In genomic region chr17:6473128-6473767, GRCh38 we compare ENCODE assay signal across 9 cellular contexts. TPM values are rescaled to one million over a fixed set of nuclear protein-coding genes. Genes with fewer than 3 reads are reported as not detected.
DNase-seq lines count a peak whose midpoint lies in the region; ATAC-seq, FAIRE-seq and TF ChIP-seq lines count a peak whose summit lies in the region.
"Had no signal": no experiment of that assay in that cellular context is flagged by ENCODE, and none has a peak within 500 bp of the region (broad histone marks: within the 10 kb centered on the region; RNA-seq: fewer than 3 reads in every experiment).

No MANE protein-coding gene starts in this region.

- H3K36me3 Mint-ChIP-seq in endodermal cell (ENCODE audit: low read depth), result no peaks in the 10 kb centered on the region

- no peak overlapping the region for H3K27ac Mint-ChIP-seq in endodermal cell
- H3K27ac Mint-ChIP-seq: stimulated activated naive CD8-positive, alpha-beta T cell treated with anti-CD3 and anti-CD28 coated beads, Interleukin-15, Interleukin-2, amounts not matched to agents 100 ng/mL and 50 ng/mL, for 24 hours had no signal

- peak; percentile 78 to 93 for ATAC-seq in A549
- ATAC-seq in GM19035 (IDR thresholded peaks at IDR 0.05; ENCODE audit: unreplicated experiment), result no peak

- H3K27ac ChIP-seq in A549 (peak overlapping the region; percentile 53 to 76; a peak in 5 of 6 replicates), endodermal cell (ENCODE audit: low read depth, low read length) (no peak overlapping the region)

- H3K4me3 ChIP-seq in A549, result no peak overlapping the region
- H3K4me3 ChIP-seq in endodermal cell (ENCODE audit: low read length), result no peak overlapping the region

- no peaks in the 10 kb centered on the region for H3K27me3 Mint-ChIP-seq in endodermal cell (ENCODE audit: insufficient read depth)
- H3K27me3 Mint-ChIP-seq: stimulated activated naive CD8-positive, alpha-beta T cell treated with anti-CD3 and anti-CD28 coated beads, Interleukin-15, Interleukin-2, amounts not matched to agents 100 ng/mL and 50 ng/mL, for 24 hours had no signal

- FAIRE-seq in A549 (lab: Jason Lieb, UNC), result peak; percentile 92

- DNase-seq in A549 (ENCODE audit: low read depth in 1 of 2, low spot score in 1 of 2) (peak; percentile 81 to 98), GM13977 (ENCODE audit: low spot score) (peak; percentile 93), NCI-H82 treated with DMSO at 0.1 percent for 48 hours (lab: John Stamatoyannopoulos, UW; ENCODE audit: unreplicated experiment) (peak; percentile 30), endodermal cell (peak; percentile 98), midbrain (lab: John Stamatoyannopoulos, UW) (peak; percentile 76)
- peak in 2 of 3 experiments; percentile 56 to 60 for DNase-seq in activated CD8-positive, alpha-beta memory T cell treated with anti-CD3 and anti-CD28 coated beads for 48 hours (ENCODE audit: low read depth in 2 of 3, low spot score in 2 of 3)
- DNase-seq in stimulated activated CD8-positive, alpha-beta memory T cell treated with anti-CD3 and anti-CD28 coated beads, Interleukin-2, amount 100 ng/mL, for 48 hours (ENCODE audit: low read depth in 2 of 2), result peak; percentile 43 to 56

- H3K27me3 ChIP-seq in endodermal cell (ENCODE audit: control insufficient read depth, insufficient read depth, low read length, poor library complexity, severe bottlenecking), result no peaks in the 10 kb centered on the region

- peak; percentile 93 for TF ChIP-seq RAD21 in A549 (conservative IDR thresholded peaks at IDR 0.05 in 1 of 2, IDR thresholded peaks at IDR 0.05 in 1 of 2)

- no peaks in the 10 kb centered on the region for H3K36me3 ChIP-seq in endodermal cell (ENCODE audit: control insufficient read depth, insufficient read depth, low read length)

- no peak for TF ChIP-seq EP300 in A549 (IDR thresholded peaks at IDR 0.05)

- H3K9me3 ChIP-seq in A549 (no peaks in the 10 kb centered on the region), endodermal cell (ENCODE audit: control insufficient read depth, low read length) (no peaks in the 10 kb centered on the region)

- in situ Hi-C loops in GM13977 (cut with MboI; ENCODE audit: low pct_unique_long_range_greater_than_20kb, low sequenced_read_pairs, unreplicated experiment), result no loop called here

- POLR2A ChIA-PET in A549 (lab: Yijun Ruan, JAX), result interaction anchor here (1.2 to 2.1 kb wide), 2 partner anchors 166 to 168 kb away, joined by 4 to 6 read pairs; a partner anchor contains a TSS

- 38% methylated on average over 14 of the region's 14 CpGs for WGBS in A549 (ENCODE audit: missing lambda C conversion rate)
- 51 to 57% methylated on average over 12 to 14 of the region's 14 CpGs for WGBS in endodermal cell (ENCODE audit: insufficient coverage in 1 of 2, insufficient read length in 1 of 2), 2 experiments

- TF ChIP-seq CTCF in A549 (IDR thresholded peaks at IDR 0.05) (peak; percentile 95), GM13977 (IDR thresholded peaks at IDR 0.05; ENCODE audit: extremely low read depth, insufficient read depth, missing control alignments) (peak; percentile 94), endodermal cell (conservative IDR thresholded peaks at IDR 0.05) (peak; percentile 96)

- TF ChIP-seq POLR2A in A549 (IDR thresholded peaks at IDR 0.05; ENCODE audit: low read length), result no peak

- H3K4me1 ChIP-seq in A549, result peaks cover 24% of the 10 kb centered on the region
- peaks cover 6% of the 10 kb centered on the region for H3K4me1 ChIP-seq in endodermal cell (ENCODE audit: control insufficient read depth, insufficient read depth, low read length)

- peaks cover 19% of the 10 kb centered on the region for H3K4me1 Mint-ChIP-seq in endodermal cell

- CTCF ChIA-PET in A549 (lab: Yijun Ruan, JAX), result interaction anchor here (0.5 to 6.9 kb wide), 68 partner anchors 7 to 1355 kb away, joined by 3 to 105 read pairs (median 8); partner anchors contain the start of genes KIAA0753, PIMREG and TXNDC17

- no peak overlapping the region; the same call in 2 of the 3 replicates for H3K4me2 ChIP-seq in A549

- no peaks in the 10 kb centered on the region for H3K9me3 Mint-ChIP-seq in endodermal cell
- H3K9me3 Mint-ChIP-seq: stimulated activated naive CD8-positive, alpha-beta T cell treated with anti-CD3 and anti-CD28 coated beads, Interleukin-15, Interleukin-2, amounts not matched to agents 100 ng/mL and 50 ng/mL, for 24 hours had no signal

- no peak overlapping the region for H3K4me3 Mint-ChIP-seq in endodermal cell
- H3K4me3 Mint-ChIP-seq: stimulated activated naive CD8-positive, alpha-beta T cell treated with anti-CD3 and anti-CD28 coated beads, Interleukin-15, Interleukin-2, amounts not matched to agents 100 ng/mL and 50 ng/mL, for 24 hours had no signal

- H3K9ac ChIP-seq in endodermal cell (ENCODE audit: extremely low read depth, low read length, poor library complexity, severe bottlenecking), result no peak overlapping the region

TF ChIP-seq in A549, 52 proteins besides CTCF, POLR2A, EP300 and RAD21:
- TF ChIP-seq SMC3 (IDR thresholded peaks at IDR 0.05), result peak; percentile 97
- TF ChIP-seq FOSB (CRISPR knock-in tag; IDR thresholded peaks at IDR 0.05), result no peak

RNA-seq across cellular contexts. Expression of gene PIMREG, which starts 29.0 kb away (rescaled TPM):
- polyA plus RNA-seq in A549 (2011; rRNA removed) (25.4 and 26.3 TPM in 2 replicates), A549 (2017; fragmentation: RNase III; extraction: RNeasy Plus Mini Kit Qiagen cat#74134 plus additional on column Dnase treatment) (26.8 to 28.9 TPM (median 27.0 TPM) in 3 replicates)
- polyA plus RNA-seq in A549 (2012; cell fraction: cytosol; rRNA removed), result 54.7 and 67.3 TPM in 2 replicates
- polyA plus RNA-seq in A549 (2012; cell fraction: nucleus; rRNA removed), result 61.0 and 68.4 TPM in 2 replicates
- polyA minus RNA-seq in A549 (2011; rRNA and poly(A)+ RNA removed), result 12.5 and 16.1 TPM in 2 replicates
- total RNA-seq in endodermal cell, result 10 to 100 TPM; 33.4 to 68.7 TPM
- polyA plus RNA-seq in endodermal cell (2013, experiment 1 of 2), result 98.1 TPM
- 101 TPM for polyA plus RNA-seq in endodermal cell (2013, experiment 2 of 2)

RNA-seq across cellular contexts. Expression of gene AIPL1, which starts 38.3 kb away (rescaled TPM):
- polyA plus RNA-seq in A549 (2011; rRNA removed), result not detected in 2 replicates
- not detected in 2 replicates for polyA plus RNA-seq in A549 (2012; cell fraction: cytosol; rRNA removed)
- polyA plus RNA-seq in A549 (2012; cell fraction: nucleus; rRNA removed), result 0.02 TPM in 1 of 2 replicates, not detected in the other
- polyA plus RNA-seq in A549 (2017; fragmentation: RNase III; extraction: RNeasy Plus Mini Kit Qiagen cat#74134 plus additional on column Dnase treatment), result not detected in 3 replicates
- polyA minus RNA-seq in A549 (2011; rRNA and poly(A)+ RNA removed), result not detected in 2 replicates
- total RNA-seq in endodermal cell, result not detected
- 0.28 TPM for polyA plus RNA-seq in endodermal cell (2013, experiment 1 of 2)
- polyA plus RNA-seq in endodermal cell (2013, experiment 2 of 2), result 0.21 TPM

Comparison
In these comparisons a context has a peak if more than half of its experiments do, and no peak if none do; other contexts are left out.
1. DNase-seq: peak in every context shown above with its lines; median percentile 98 in endodermal cell; 93 in GM13977; 90 in A549; 76 in midbrain; 58 in activated CD8-positive, alpha-beta memory T cell treated with anti-CD3 and anti-CD28 coated beads for 48 hours; 50 in stimulated activated CD8-positive, alpha-beta memory T cell treated with anti-CD3 and anti-CD28 coated beads, Interleukin-2, amount 100 ng/mL, for 48 hours; 30 in NCI-H82 treated with DMSO at 0.1 percent for 48 hours.